Comparison of ENCODE assay signal across 31 cellular contexts in the genomic region with DNA sequence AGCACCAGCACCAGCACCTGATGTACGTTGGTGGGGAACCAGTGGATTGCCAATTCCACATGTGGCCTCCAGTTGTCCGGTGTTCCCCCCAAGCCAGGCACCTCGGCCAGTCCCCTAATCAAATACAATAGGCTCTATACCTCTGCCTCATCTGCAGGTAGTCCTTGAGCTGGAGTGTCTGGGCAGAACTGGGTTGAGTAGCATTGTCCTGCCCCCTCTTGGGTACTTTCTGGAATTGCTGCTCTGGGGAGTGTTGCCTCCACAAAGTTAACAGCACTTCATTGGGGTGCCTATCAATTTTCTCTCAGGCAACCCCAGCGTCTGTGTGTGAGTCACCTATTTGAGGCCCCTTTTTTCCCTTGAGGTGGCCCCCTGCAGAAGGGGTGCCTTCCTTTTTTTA.
"Had no signal": no experiment of that assay in that cellular context is flagged by ENCODE, and none has a peak within 500 bp of the region (broad histone marks: within the 10 kb centered on the region; RNA-seq: fewer than 3 reads in every experiment).

No MANE protein-coding gene starts in this region.

- H3K36me3 ChIP-seq: brain microvascular endothelial cell, esophagus squamous epithelium, gastroesophageal sphincter had no signal

- H3K27me3 ChIP-seq: brain microvascular endothelial cell, dorsolateral prefrontal cortex, esophagus squamous epithelium, gastroesophageal sphincter had no signal

- H3K4me3 Mint-ChIP-seq: activated CD4-positive, alpha-beta memory T cell treated with anti-CD3 and anti-CD28 coated beads, Interleukin-2, amount 10 ng/mL, durations not matched to agents 7 days and 5 days; activated CD4-positive, alpha-beta T cell treated with anti-CD3 and anti-CD28 coated beads, Interleukin-2, amount 10 ng/mL, durations not matched to agents 7 days and 5 days; activated naive CD8-positive, alpha-beta T cell; activated T-cell treated with anti-CD3 and anti-CD28 coated beads, Interleukin-2, amount 50 U/mL, for 4 hours; activated T-helper 17 cell treated with anti-CD3 and anti-CD28 coated beads, Interleukin-2, amount 50 U/mL, for 72 hours; central memory CD8-positive, alpha-beta T cell; dendritic cell treated with granulocyte-macrophage colony-stimulating factor and Interleukin-4, amounts not matched to agents 40 ng/mL and 50 ng/mL, for 4 days; effector memory CD8-positive, alpha-beta T cell; T-helper 17 cell; T-helper 2 cell treated with Interferon-gamma antibody and Interleukin-4, amounts not matched to agents 5 μg/mL and 100 μg/mL, for 36 hours had no signal

- DNase-seq: activated CD4-positive, alpha-beta memory T cell treated with anti-CD3 and anti-CD28 coated beads, Interleukin-2, amount 10 ng/mL, durations not matched to agents 7 days and 5 days; activated CD4-positive, alpha-beta T cell treated with anti-CD3 and anti-CD28 coated beads for 1 hour; activated CD4-positive, alpha-beta T cell treated with anti-CD3 and anti-CD28 coated beads for 4 hours; activated CD4-positive, alpha-beta T cell treated with anti-CD3 and anti-CD28 coated beads, Interleukin-2, amount 10 ng/mL, durations not matched to agents 7 days and 5 days; activated CD4-positive, alpha-beta T cell treated with anti-CD3 and anti-CD28 coated beads, Interleukin-2, amount 50 U/mL, for 4 hours; activated CD8-positive, alpha-beta memory T cell treated with anti-CD3 and anti-CD28 coated beads for 24 hours; activated effector memory CD4-positive, alpha-beta T cell treated with Interleukin-2 at 50 U/mL for 16 hours; activated gamma-delta T cell treated with Interleukin-2 at 50 U/mL for 16 hours; activated naive CD4-positive, alpha-beta T cell treated with anti-CD3 and anti-CD28 coated beads, Interleukin-2, amount 50 U/mL, for 16 hours; activated naive CD4-positive, alpha-beta T cell treated with Interleukin-2 at 50 U/mL for 16 hours; activated T-cell treated with anti-CD3 and anti-CD28 coated beads, Interleukin-2, amount 50 U/mL, for 4 hours; amniotic stem cell; anterior cingulate cortex; brain microvascular endothelial cell; dorsolateral prefrontal cortex; effector CD4-positive, alpha-beta T cell; effector memory CD8-positive, alpha-beta T cell; esophagus squamous epithelium; foreskin melanocyte; head of caudate nucleus; T-helper 1 cell; T-helper 17 cell; T1000 had no signal

- H3K4me1 Mint-ChIP-seq: activated CD4-positive, alpha-beta memory T cell treated with anti-CD3 and anti-CD28 coated beads, Interleukin-2, amount 10 ng/mL, durations not matched to agents 7 days and 5 days; activated CD4-positive, alpha-beta T cell treated with anti-CD3 and anti-CD28 coated beads, Interleukin-2, amount 10 ng/mL, durations not matched to agents 7 days and 5 days; activated T-helper 17 cell treated with anti-CD3 and anti-CD28 coated beads, Interleukin-2, amount 50 U/mL, for 72 hours; central memory CD8-positive, alpha-beta T cell; T-helper 17 cell had no signal

- H3K36me3 Mint-ChIP-seq: activated naive CD8-positive, alpha-beta T cell had no signal

- H3K27ac Mint-ChIP-seq: activated CD4-positive, alpha-beta memory T cell treated with anti-CD3 and anti-CD28 coated beads, Interleukin-2, amount 10 ng/mL, durations not matched to agents 7 days and 5 days; activated CD4-positive, alpha-beta T cell treated with anti-CD3 and anti-CD28 coated beads, Interleukin-2, amount 10 ng/mL, durations not matched to agents 7 days and 5 days; activated naive CD8-positive, alpha-beta T cell; activated T-helper 17 cell treated with anti-CD3 and anti-CD28 coated beads, Interleukin-2, amount 50 U/mL, for 72 hours; dendritic cell treated with granulocyte-macrophage colony-stimulating factor and Interleukin-4, amounts not matched to agents 40 ng/mL and 50 ng/mL, for 4 days; effector memory CD8-positive, alpha-beta T cell; T-helper 17 cell; T-helper 2 cell treated with Interferon-gamma antibody and Interleukin-4, amounts not matched to agents 5 μg/mL and 100 μg/mL, for 36 hours had no signal

- ATAC-seq: activated T-cell treated with anti-CD3 and anti-CD28 coated beads, Interleukin-2, amount 50 U/mL, for 4 hours; activated T-helper 17 cell treated with anti-CD3 and anti-CD28 coated beads, Interleukin-2, amount 50 U/mL, for 72 hours; effector memory CD8-positive, alpha-beta T cell; gastroesophageal sphincter; T-helper 17 cell had no signal

- H3K4me3 ChIP-seq: coronary artery, dorsolateral prefrontal cortex, esophagus squamous epithelium, gastroesophageal sphincter had no signal

- H3K27me3 Mint-ChIP-seq: activated CD4-positive, alpha-beta memory T cell treated with anti-CD3 and anti-CD28 coated beads, Interleukin-2, amount 10 ng/mL, durations not matched to agents 7 days and 5 days; activated CD4-positive, alpha-beta T cell treated with anti-CD3 and anti-CD28 coated beads, Interleukin-2, amount 10 ng/mL, durations not matched to agents 7 days and 5 days; activated naive CD8-positive, alpha-beta T cell; activated T-helper 17 cell treated with anti-CD3 and anti-CD28 coated beads, Interleukin-2, amount 50 U/mL, for 72 hours; central memory CD8-positive, alpha-beta T cell; dendritic cell treated with granulocyte-macrophage colony-stimulating factor and Interleukin-4, amounts not matched to agents 40 ng/mL and 50 ng/mL, for 4 days; effector memory CD8-positive, alpha-beta T cell; T-helper 17 cell had no signal

- H3K27ac ChIP-seq: brain microvascular endothelial cell, coronary artery, dorsolateral prefrontal cortex, epithelial cell of prostate, esophagus squamous epithelium, gastroesophageal sphincter had no signal

- H3K4me1 ChIP-seq: esophagus squamous epithelium, gastroesophageal sphincter had no signal
